Comparison of ENCODE assay signal across 11 cellular contexts in the genomic region with DNA sequence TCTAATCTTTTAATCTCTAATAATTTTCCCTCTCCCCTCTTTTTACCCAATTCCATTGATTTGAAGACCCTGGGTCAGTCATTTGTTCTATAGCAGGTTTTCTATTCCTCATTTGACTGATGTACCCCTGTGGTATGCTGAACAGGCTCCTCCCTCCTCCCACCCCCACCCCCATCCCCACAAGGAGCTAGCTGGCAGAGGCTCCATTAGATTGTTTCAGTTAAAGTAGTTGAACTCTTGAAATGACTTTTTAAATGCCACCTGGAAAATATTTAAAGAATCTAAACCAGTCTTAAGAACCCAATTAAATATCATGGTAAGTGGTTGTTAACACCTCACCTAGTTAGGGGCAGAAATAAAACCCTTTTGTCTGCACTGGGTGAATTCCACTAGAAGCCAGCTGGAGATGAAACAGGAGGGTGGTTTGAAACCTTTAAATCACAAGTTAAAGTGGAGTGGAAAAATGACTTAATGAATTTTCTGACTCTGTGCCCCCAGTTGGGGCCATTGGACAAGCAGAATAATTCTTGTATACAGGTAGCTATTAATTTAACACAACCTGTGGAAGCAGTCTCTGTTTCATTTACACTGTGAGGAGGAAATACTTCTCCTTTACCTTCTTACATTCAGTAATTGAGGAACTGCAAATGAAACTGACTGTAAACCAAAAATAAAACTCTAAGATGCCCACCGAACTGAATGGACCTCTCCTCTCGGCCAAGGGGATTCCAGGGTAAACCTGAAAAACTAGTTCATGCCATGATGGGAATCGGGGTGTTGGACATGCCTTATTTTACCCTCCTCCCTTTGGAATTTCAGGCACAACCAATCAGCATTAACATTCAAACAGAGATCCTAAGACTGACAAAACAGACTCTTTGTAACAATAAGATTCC. TPM values are rescaled to one million over a fixed set of nuclear protein-coding genes. Genes with fewer than 3 reads are reported as not detected.
DNase-seq lines count a peak whose midpoint lies in the region; ATAC-seq and TF ChIP-seq lines count a peak whose summit lies in the region.
"Had no signal": no experiment of that assay in that cellular context is flagged by ENCODE, and none has a peak within 500 bp of the region (broad histone marks: within the 10 kb centered on the region; RNA-seq: fewer than 3 reads in every experiment).

No MANE protein-coding gene starts in this region.

- H3K79me2 ChIP-seq in GM23338 (replicated peaks; ENCODE audit: insufficient read depth) (no peaks in the 10 kb centered on the region), mesendoderm (ENCODE audit: control insufficient read depth, insufficient read depth, low read length) (no peaks in the 10 kb centered on the region)

- no peak overlapping the region for H4K8ac ChIP-seq in mesendoderm (ENCODE audit: low read depth, low read length)

- no peak overlapping the region for H2BK120ac ChIP-seq in mesendoderm (ENCODE audit: low read depth, low read length)

- no peaks in the 10 kb centered on the region for H4K20me1 ChIP-seq in GM23338 (replicated peaks; ENCODE audit: insufficient read depth)

- no peaks in the 10 kb centered on the region; the same call in 2 of the 3 replicates for H3K36me3 Mint-ChIP-seq in GM23338 (ENCODE audit: low read depth)

- no peak overlapping the region for H2BK15ac ChIP-seq in mesendoderm (replicated peaks; ENCODE audit: low read depth)

- peaks cover 19% of the 10 kb centered on the region; the same call in 1 of the 2 replicates for H3K4me1 ChIP-seq in GM23338 (ENCODE audit: insufficient read depth)
- H3K4me1 ChIP-seq in HUES6 (ENCODE audit: control insufficient read depth, insufficient read depth, low read length) = peaks cover 14% of the 10 kb centered on the region; the same call in 1 of the 2 replicates
- H3K4me1 ChIP-seq in mesendoderm (ENCODE audit: control insufficient read depth, low read depth, low read length) = no peaks in the 10 kb centered on the region
- H3K4me1 ChIP-seq: left ventricle myocardium inferior, suprapubic skin had no signal

- H3K9ac ChIP-seq in HUES6 (ENCODE audit: low read length) = no peak overlapping the region
- no peak overlapping the region for H3K9ac ChIP-seq in mesendoderm (ENCODE audit: low read length)

- 0 out of 2 replicates have a peak, but pooled peaks cover 4% of the 10 kb centered on the region for H3K9me2 ChIP-seq in GM23338 (ENCODE audit: insufficient read depth)

- H4K5ac ChIP-seq in mesendoderm (ENCODE audit: low read length) = no peak overlapping the region

- H3K4me3 ChIP-seq in GM23338 (peak overlapping the region; percentile 5; the same call in 1 of the 2 replicates), HUES6 (ENCODE audit: low read depth, low read length) (no peak overlapping the region), mesendoderm (ENCODE audit: low read length) (no peak overlapping the region)
- H3K4me3 ChIP-seq: left ventricle myocardium inferior, suprapubic skin had no signal

- H3K4ac ChIP-seq in mesendoderm (ENCODE audit: low read depth, low read length) = no peak overlapping the region

- H3K36me3 ChIP-seq in GM23338 (ENCODE audit: insufficient read depth) (no peaks in the 10 kb centered on the region), HUES6 (ENCODE audit: control insufficient read depth, insufficient read depth, low read length) (no peaks in the 10 kb centered on the region), mesendoderm (ENCODE audit: control insufficient read depth, insufficient read depth, low read length) (no peaks in the 10 kb centered on the region)
- H3K36me3 ChIP-seq: left ventricle myocardium inferior, suprapubic skin had no signal

- H3K27ac Mint-ChIP-seq in GM23338 = no peak overlapping the region; the same call in 1 of the 2 replicates

- peak; percentile 80 for DNase-seq in GM23338 (ENCODE audit: low spot score)
- DNase-seq in mesendoderm = peak; percentile 43
- DNase-seq in medulla oblongata (ENCODE audit: extremely low spot score) = no peak
- DNase-seq in SW480 (ENCODE audit: low spot score) = no peak
- DNase-seq in stimulated activated CD4-positive, alpha-beta T cell treated with anti-CD3 and anti-CD28 coated beads, Interleukin-12 subunit alpha, Interleukin-12 subunit beta, amount 100 ng/mL, for 4 hours = no peak
- DNase-seq in NCI-H524 (lab: John Stamatoyannopoulos, UW) = no peak
- DNase-seq: left ventricle myocardium inferior, SHP77 treated with DMSO at 0.1 percent for 48 hours had no signal

- no peaks in the 10 kb centered on the region for H3F3A ChIP-seq in GM23338 (replicated peaks; ENCODE audit: low read depth)

- H2AFZ ChIP-seq in GM23338 = no peak overlapping the region

- no peak for TF ChIP-seq CTCF in GM23338 (conservative IDR thresholded peaks at IDR 0.05; ENCODE audit: low read depth in 2 of 2)

- no peak overlapping the region for H3K4me3 Mint-ChIP-seq in GM23338

- H3K9me3 ChIP-seq in HUES6 (ENCODE audit: control insufficient read depth, insufficient read depth, low read depth, low read length) = no peaks in the 10 kb centered on the region
- H3K9me3 ChIP-seq: left ventricle myocardium inferior, suprapubic skin had no signal

- ATAC-seq in GM18870 (IDR thresholded peaks at IDR 0.05; ENCODE audit: unreplicated experiment) (peak; percentile 68), GM23338 (peak; percentile 69)

- no peak overlapping the region for H3K56ac ChIP-seq in mesendoderm (ENCODE audit: low read length)

- H3K27ac ChIP-seq in GM23338 (ENCODE audit: low read depth) (peak overlapping the region; percentile 79), HUES6 (ENCODE audit: low read depth, low read length) (peak overlapping the region; percentile 62; the same call in 1 of the 2 replicates), mesendoderm (ENCODE audit: low read depth, low read length) (no peak overlapping the region)
- H3K27ac ChIP-seq: left ventricle myocardium inferior, suprapubic skin had no signal

- H3K18ac ChIP-seq in mesendoderm (ENCODE audit: low read length) = no peak overlapping the region

- H2BK5ac ChIP-seq in mesendoderm (ENCODE audit: low read length) = no peak overlapping the region

- no CpG with 5 or more reads among the region's 3 CpGs for WGBS in mesendoderm (ENCODE audit: extremely low coverage, insufficient coverage, low lambda C conversion rate)

- H3K27me3 Mint-ChIP-seq in GM23338 (ENCODE audit: insufficient read depth, low read depth, poor library complexity) = no peaks in the 10 kb centered on the region

- H3K4me2 ChIP-seq in GM23338 (peak overlapping the region; percentile 27; the same call in 1 of the 2 replicates), mesendoderm (ENCODE audit: low read length) (no peak overlapping the region)

- no peak overlapping the region for H3K23ac ChIP-seq in mesendoderm (ENCODE audit: low read length)

- H3K9me3 Mint-ChIP-seq in GM23338 = no peaks in the 10 kb centered on the region; the same call in 2 of the 3 replicates

- H2AK5ac ChIP-seq in mesendoderm (ENCODE audit: low read length) = no peak overlapping the region

- H3K27me3 ChIP-seq in GM23338 (ENCODE audit: insufficient read depth) (no peaks in the 10 kb centered on the region), HUES6 (ENCODE audit: control insufficient read depth, insufficient read depth, low read length) (no peaks in the 10 kb centered on the region), mesendoderm (ENCODE audit: insufficient read depth, low read length, poor library complexity) (no peaks in the 10 kb centered on the region)
- H3K27me3 ChIP-seq: suprapubic skin had no signal

- peaks cover 21% of the 10 kb centered on the region for H3K4me1 Mint-ChIP-seq in GM23338

- H3K79me1 ChIP-seq in mesendoderm (ENCODE audit: low read length) = no peaks in the 10 kb centered on the region

TF ChIP-seq in GM23338, 12 proteins besides CTCF, POLR2A, EP300 and RAD21:
- TF ChIP-seq REST (IDR thresholded peaks at IDR 0.05; ENCODE audit: unreplicated experiment) = no peak

RNA-seq across cellular contexts. Expression of gene PRR5L, which starts 30.7 kb away (rescaled TPM):
- total RNA-seq in GM23338 (2014; rRNA removed; shearing (Covaris generic)) = 6.6 and 8.9 TPM in 2 replicates
- polyA plus RNA-seq in GM23338 (2016; fragmentation: Nextera tagmentation; extraction: Ambion mirVana) = 3.1 and 4.5 TPM in 2 replicates
- polyA plus RNA-seq in mesendoderm (2013, experiment 1 of 2) = 3.8 TPM
- 3.4 TPM for polyA plus RNA-seq in mesendoderm (2013, experiment 2 of 2)

RNA-seq across cellular contexts. Expression of gene COMMD9, which starts 37.5 kb away (rescaled TPM):
- total RNA-seq in GM23338 (2014; rRNA removed; shearing (Covaris generic)) = 19.9 and 22.4 TPM in 2 replicates
- polyA plus RNA-seq in GM23338 (2016; fragmentation: Nextera tagmentation; extraction: Ambion mirVana) = 38.3 and 44.1 TPM in 2 replicates
- polyA plus RNA-seq in mesendoderm (2013, experiment 1 of 2) = 45.4 TPM
- polyA plus RNA-seq in mesendoderm (2013, experiment 2 of 2) = 39.6 TPM

Comparison
In these comparisons a context has a peak if more than half of its experiments do, and no peak if none do; other contexts are left out.
1. DNase-seq: peak in GM23338 (single experiment) and mesendoderm (single experiment); none in medulla oblongata (single experiment), SW480 (single experiment), stimulated activated CD4-positive, alpha-beta T cell treated with anti-CD3 and anti-CD28 coated beads, Interleukin-12 subunit alpha, Interleukin-12 subunit beta, amount 100 ng/mL, for 4 hours (single experiment) and NCI-H524 (0 of 2).